ENCODE assay signal across 26 cellular contexts in the genomic region with DNA sequence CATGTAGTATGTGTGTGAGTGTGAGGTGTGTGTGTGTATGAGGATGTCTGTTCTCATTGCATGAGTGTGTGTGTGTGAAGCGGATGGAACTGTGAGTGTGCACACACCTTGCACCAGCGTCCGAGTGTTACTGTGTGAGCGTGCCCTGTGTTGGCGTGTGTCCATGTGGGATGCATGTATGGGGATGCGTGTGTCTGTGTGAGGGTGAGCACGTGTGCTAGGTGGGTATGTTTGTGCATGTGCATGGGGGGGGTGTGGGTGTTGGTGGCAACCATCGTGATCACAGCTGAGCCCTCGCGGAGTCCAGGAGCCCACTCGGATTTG. TPM values are rescaled to one million over a fixed set of nuclear protein-coding genes. Genes with fewer than 3 reads are reported as not detected.
"Had no signal": no experiment of that assay in that cellular context is flagged by ENCODE, and none has a peak within 500 bp of the region (broad histone marks: within the 10 kb centered on the region; RNA-seq: fewer than 3 reads in every experiment).

No MANE protein-coding gene starts in this region.

- FAIRE-seq: endothelial cell of umbilical vein had no signal

- H3K27me3 ChIP-seq: adrenal gland, ascending aorta, hepatocyte, ovary, thyroid gland, uterus had no signal

- ATAC-seq: activated CD8-positive, alpha-beta T cell treated with anti-CD3 and anti-CD28 coated beads, Interleukin-2, amount 10 ng/mL, durations not matched to agents 7 days and 5 days; esophagus mucosa; left lobe of liver; stimulated activated naive CD8-positive, alpha-beta T cell treated with anti-CD3 and anti-CD28 coated beads, Interleukin-15, Interleukin-2, amounts not matched to agents 100 U/mL and 50 U/mL, for 24 hours had no signal

- H3K36me3 ChIP-seq: adrenal gland, ascending aorta, brain microvascular endothelial cell, ovary, prostate gland, spleen, thyroid gland, uterus, WERI-Rb-1 had no signal

- H3K4me3 Mint-ChIP-seq: activated CD8-positive, alpha-beta T cell treated with anti-CD3 and anti-CD28 coated beads, Interleukin-2, amount 10 ng/mL, durations not matched to agents 7 days and 5 days; activated naive CD8-positive, alpha-beta T cell; immature natural killer cell; memory B cell had no signal

- H3K4me1 Mint-ChIP-seq: immature natural killer cell, memory B cell had no signal

- H3K4me2 ChIP-seq: hepatocyte had no signal

- H3K27ac Mint-ChIP-seq: activated CD8-positive, alpha-beta T cell treated with anti-CD3 and anti-CD28 coated beads, Interleukin-2, amount 10 ng/mL, durations not matched to agents 7 days and 5 days; activated naive CD8-positive, alpha-beta T cell; immature natural killer cell; memory B cell had no signal

- H3K27ac ChIP-seq: adrenal gland, ascending aorta, brain microvascular endothelial cell, hepatocyte, ovary, prostate gland, spleen, thyroid gland, uterus, WERI-Rb-1 had no signal

- H3K36me3 Mint-ChIP-seq: activated naive CD8-positive, alpha-beta T cell; immature natural killer cell; memory B cell had no signal

- H2AFZ ChIP-seq: hepatocyte had no signal

- H3K79me2 ChIP-seq: hepatocyte had no signal

- H3K9me3 Mint-ChIP-seq: memory B cell had no signal

- H3K9me3 ChIP-seq: adrenal gland, ascending aorta, ovary, prostate gland, spleen, thyroid gland, uterus had no signal

- DNase-seq: activated CD4-positive, alpha-beta T cell treated with anti-CD3 and anti-CD28 coated beads for 1 hour; activated CD4-positive, alpha-beta T cell treated with anti-CD3 and anti-CD28 coated beads, Interleukin-2, amount 50 U/mL, for 1 hour; activated CD8-positive, alpha-beta T cell treated with anti-CD3 and anti-CD28 coated beads, Interleukin-2, amount 10 ng/mL, durations not matched to agents 7 days and 5 days; activated naive CD4-positive, alpha-beta T cell; brain microvascular endothelial cell; central memory CD4-positive, alpha-beta T cell; effector memory CD4-positive, alpha-beta T cell; foreskin melanocyte; immature natural killer cell; spleen; stimulated activated CD4-positive, alpha-beta T cell treated with anti-CD3 and anti-CD28 coated beads, Interleukin-4, amount 100 ng/mL, for 1 hour; stimulated activated naive CD8-positive, alpha-beta T cell treated with anti-CD3 and anti-CD28 coated beads, Interleukin-15, Interleukin-2, amounts not matched to agents 100 U/mL and 50 U/mL, for 24 hours; thyroid gland; WERI-Rb-1 had no signal

- H3K4me1 ChIP-seq: prostate gland had no signal

- H3K4me3 ChIP-seq: adrenal gland, ascending aorta, hepatocyte, ovary, prostate gland, spleen, thyroid gland, uterus had no signal

RNA-seq across cellular contexts. Expression of gene KNDC1, which starts 6.4 kb away (rescaled TPM):
- total RNA-seq: endothelial cell of umbilical vein, subcutaneous adipose tissue had no signal
- polyA plus RNA-seq: endothelial cell of umbilical vein, immature natural killer cell had no signal
